1 cellular context compared by ENCODE assay signal in genomic region chr22:37187552-37187890, GRCh38.
TF ChIP-seq lines count a peak whose summit lies in the region.

No MANE protein-coding gene starts in this region.

TF ChIP-seq in H1, 55 proteins besides CTCF, POLR2A, EP300 and RAD21:
- no peak for TF ChIP-seq GTF2F1 (IDR thresholded peaks at IDR 0.05; ENCODE audit: borderline replicate concordance, low read depth, low read length)
- TF ChIP-seq TCF12 (IDR thresholded peaks at IDR 0.05; ENCODE audit: low read depth, low read length) = no peak
- TF ChIP-seq SAP30 (IDR thresholded peaks at IDR 0.05; ENCODE audit: insufficient read depth, insufficient replicate concordance, low read length) = no peak
- no peak for TF ChIP-seq EZH2 (IDR thresholded peaks at IDR 0.05; ENCODE audit: low read depth, low read length, severe bottlenecking)
- no peak for TF ChIP-seq ASH2L (IDR thresholded peaks at IDR 0.05; ENCODE audit: low read length)
